12 cellular contexts compared by ENCODE assay signal in the genomic region with DNA sequence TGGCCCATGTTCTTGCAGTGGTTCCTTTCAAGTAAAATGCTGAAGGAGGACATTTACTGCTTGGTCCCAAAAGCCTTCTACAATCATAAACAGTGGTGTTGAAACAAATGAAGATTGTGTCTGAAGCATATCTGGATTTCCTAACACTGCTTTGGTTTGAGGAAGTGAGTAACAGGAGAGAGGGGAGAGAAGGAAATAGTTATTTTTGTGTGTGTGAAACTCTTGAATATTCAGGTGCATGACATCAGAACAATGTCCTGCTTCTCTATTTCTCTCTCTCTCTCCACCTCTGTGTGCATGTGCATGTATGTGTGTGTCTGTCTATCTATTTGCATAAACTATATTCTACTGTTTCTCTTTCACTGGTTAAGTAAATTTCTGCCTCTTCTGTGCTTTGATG.
DNase-seq lines count a peak whose midpoint lies in the region; ATAC-seq and TF ChIP-seq lines count a peak whose summit lies in the region.
"Had no signal": no experiment of that assay in that cellular context is flagged by ENCODE, and none has a peak within 500 bp of the region (broad histone marks: within the 10 kb centered on the region; RNA-seq: fewer than 3 reads in every experiment).

No MANE protein-coding gene starts in this region.

- intact Hi-C loops in mammary epithelial cell (cut with micrococcal nuclease): no loop called here
- intact Hi-C loops in posterior vena cava (cut with DNase I): no loop called here

- peaks cover 5% of the 10 kb centered on the region; the same call in 1 of the 2 replicates for H3K36me3 ChIP-seq in DOHH2 (ENCODE audit: control insufficient read depth, low read length)
- no peaks in the 10 kb centered on the region for H3K36me3 ChIP-seq in mammary epithelial cell (ENCODE audit: insufficient read depth, low read length)

- H3K4me2 ChIP-seq in DOHH2 (ENCODE audit: low read length): peak overlapping the region; percentile 67
- H3K4me2 ChIP-seq in mammary epithelial cell (ENCODE audit: insufficient read depth, low read depth, low read length): no peak overlapping the region

- no peaks in the 10 kb centered on the region for H3K9me2 ChIP-seq in DOHH2 (replicated peaks; ENCODE audit: control insufficient read depth, low read length)

- H3K4me1 ChIP-seq in DOHH2 (ENCODE audit: control insufficient read depth, low read length) (peaks cover 43% of the 10 kb centered on the region), mammary epithelial cell (ENCODE audit: insufficient read depth, low read length) (peaks cover 15% of the 10 kb centered on the region)
- H3K4me1 ChIP-seq: parathyroid adenoma, testis had no signal

- no peaks in the 10 kb centered on the region for H3K79me2 ChIP-seq in DOHH2 (ENCODE audit: control insufficient read depth, low read length)
- H3K79me2 ChIP-seq in mammary epithelial cell (ENCODE audit: insufficient read depth, low read length): no peaks in the 10 kb centered on the region
- H3K79me2 ChIP-seq: parathyroid adenoma had no signal

- peaks cover 20% of the 10 kb centered on the region for H3K9me3 ChIP-seq in DOHH2 (ENCODE audit: control insufficient read depth, insufficient read depth, low read length)
- no peaks in the 10 kb centered on the region for H3K9me3 ChIP-seq in mammary epithelial cell (replicated peaks; ENCODE audit: insufficient read depth, low read length)
- H3K9me3 ChIP-seq: testis had no signal

- H3K9ac ChIP-seq in mammary epithelial cell (ENCODE audit: insufficient read depth, low read length): no peak overlapping the region
- H3K9ac ChIP-seq: parathyroid adenoma had no signal

- no TSS peak for BruUV-seq in mammary epithelial cell (replicated peaks; lab: Mats Ljungman, UMichigan)

- H3K27me3 ChIP-seq in DOHH2 (ENCODE audit: control insufficient read depth, low read length) (no peaks in the 10 kb centered on the region), mammary epithelial cell (ENCODE audit: insufficient read depth, low read length) (no peaks in the 10 kb centered on the region)
- H3K27me3 ChIP-seq: testis had no signal

- H3K27ac ChIP-seq in DOHH2 (ENCODE audit: low read depth, low read length) (peak overlapping the region; percentile 79), mammary epithelial cell (ENCODE audit: insufficient read depth, low read depth, low read length) (no peak overlapping the region)
- H3K27ac ChIP-seq: parathyroid adenoma, testis had no signal

- no peak for TF ChIP-seq CTCF in DOHH2 (IDR thresholded peaks at IDR 0.05; ENCODE audit: low read depth, low read length, poor library complexity, severe bottlenecking)
- no peak for TF ChIP-seq CTCF in GM20000 (IDR thresholded peaks at IDR 0.05; ENCODE audit: extremely low read depth, missing control alignments)
- no peak for TF ChIP-seq CTCF in mammary epithelial cell (conservative IDR thresholded peaks at IDR 0.05 in 1 of 2, IDR thresholded peaks at IDR 0.05 in 1 of 2; ENCODE audit: extremely low read depth in 1 of 2, insufficient read depth in 1 of 2, low read depth in 1 of 2, low read length in 2 of 2)

- peak; percentile 19 for DNase-seq in GM20000 (ENCODE audit: low spot score)
- DNase-seq in mammary epithelial cell: peak; percentile 62
- no peak for DNase-seq in occipital lobe (lab: John Stamatoyannopoulos, UW)
- no peak for DNase-seq in NCI-H2107 (lab: John Stamatoyannopoulos, UW)
- no peak for DNase-seq in T-helper 1 cell
- DNase-seq in posterior vena cava (ENCODE audit: low spot score): no peak
- DNase-seq: foreskin melanocyte, testis had no signal

- H3K4me3 ChIP-seq in DOHH2 (ENCODE audit: low read length) (peak overlapping the region; percentile 55), mammary epithelial cell (replicated peaks in 1 of 3; ENCODE audit: insufficient read depth in 1 of 3, low read depth in 2 of 3, low read length in 3 of 3) (no peak overlapping the region)
- H3K4me3 ChIP-seq: testis had no signal

- 0 out of 2 replicates have a peak, but pooled peaks cover 2% of the 10 kb centered on the region for H3F3A ChIP-seq in DOHH2 (ENCODE audit: control insufficient read depth, insufficient read depth)

- H2AFZ ChIP-seq in mammary epithelial cell (ENCODE audit: low read depth, low read length): peak overlapping the region; percentile 58
- H2AFZ ChIP-seq: parathyroid adenoma had no signal

- ATAC-seq in HG03342 (IDR thresholded peaks at IDR 0.05; ENCODE audit: unreplicated experiment): peak; percentile 98
- ATAC-seq: WTC11 had no signal

- H4K20me1 ChIP-seq in DOHH2 (ENCODE audit: control insufficient read depth, insufficient read depth, low read depth, low read length) (no peaks in the 10 kb centered on the region), mammary epithelial cell (ENCODE audit: insufficient read depth, low read length) (no peaks in the 10 kb centered on the region)

- in situ Hi-C loops in mammary epithelial cell (cut with MboI; ENCODE audit: low sequenced_read_pairs in 2 of 2): no loop called here

- CTCF ChIA-PET in mammary epithelial cell (lab: Charles Lee; ENCODE audit: low non-redundant PET): no interaction called here

- dilution Hi-C loops in mammary epithelial cell (cut with HindIII; ENCODE audit: low sequenced_read_pairs): no loop called here

Comparison
In these comparisons a context has a peak if more than half of its experiments do, and no peak if none do; other contexts are left out.
1. DNase-seq: peak in GM20000 (single experiment) and mammary epithelial cell (single experiment); none in occipital lobe (single experiment), NCI-H2107 (single experiment), T-helper 1 cell (0 of 5) and posterior vena cava (single experiment).